ENCODE assay signal across 1 cellular context in genomic region chr1:53238197-53239155, GRCh38.
A peak's percentile ranks its signal among the peaks of the same experiment; 100 is the strongest.
TF ChIP-seq lines count a peak whose summit lies in the region.

Gene MAGOH (minus strand): TSS chr1:53238518. CDS start chr1:53238448, 70 bp downstream.

TF ChIP-seq in HepG2, 621 proteins besides CTCF, POLR2A, EP300 and RAD21 (continued from another document and continues in another):
- TF ChIP-seq ZNF446 (CRISPR knock-in tag; IDR thresholded peaks at IDR 0.05) (no peak), ZNF788 (CRISPR knock-in tag; IDR thresholded peaks at IDR 0.05; ENCODE audit: borderline replicate concordance) (peak; percentile 82; the same call in 1 of the 2 replicates), ZNF652 (CRISPR knock-in tag; IDR thresholded peaks at IDR 0.05; ENCODE audit: borderline replicate concordance, low read depth) (0 out of 2 replicates have a peak, but pooled peaks have one; percentile 13), KLF15 (CRISPR knock-in tag; IDR thresholded peaks at IDR 0.05; ENCODE audit: borderline replicate concordance) (no peak), CBX2 (IDR thresholded peaks at IDR 0.05; ENCODE audit: low read depth, low read length) (no peak), CBX2 (CRISPR knock-in tag; IDR thresholded peaks at IDR 0.05; ENCODE audit: low read depth) (no peak), ZNF350 (CRISPR knock-in tag; IDR thresholded peaks at IDR 0.05; ENCODE audit: borderline replicate concordance, low read depth) (peak; percentile 89), NFIB (CRISPR knock-in tag; IDR thresholded peaks at IDR 0.05; ENCODE audit: borderline replicate concordance) (no peak), ZNF570 (CRISPR knock-in tag; IDR thresholded peaks at IDR 0.05; ENCODE audit: borderline replicate concordance) (no peak), ZNF615 (CRISPR knock-in tag; IDR thresholded peaks at IDR 0.05; ENCODE audit: borderline replicate concordance) (peak; percentile 84; the same call in 1 of the 2 replicates), SATB2 (CRISPR knock-in tag; IDR thresholded peaks at IDR 0.05) (no peak), E2F1 (CRISPR knock-in tag; IDR thresholded peaks at IDR 0.05) (peak; percentile 69), ZSCAN29 (CRISPR knock-in tag; conservative IDR thresholded peaks at IDR 0.05) (peak; percentile 81), SMC3 (IDR thresholded peaks at IDR 0.05; ENCODE audit: low read length) (no peak), HOXA3 (CRISPR knock-in tag; IDR thresholded peaks at IDR 0.05) (peak; percentile 99), ZNF781 (CRISPR knock-in tag; IDR thresholded peaks at IDR 0.05; ENCODE audit: borderline replicate concordance, not compliant biosample characterization) (no peak), ZNF770 (CRISPR knock-in tag; IDR thresholded peaks at IDR 0.05) (no peak), AHDC1 (CRISPR knock-in tag; IDR thresholded peaks at IDR 0.05; ENCODE audit: borderline replicate concordance) (no peak), ZNF773 (CRISPR knock-in tag; IDR thresholded peaks at IDR 0.05; ENCODE audit: borderline replicate concordance) (no peak), SNAI1 (CRISPR knock-in tag; IDR thresholded peaks at IDR 0.05; ENCODE audit: borderline replicate concordance) (no peak), SRSF9 (IDR thresholded peaks at IDR 0.05; ENCODE audit: borderline replicate concordance, insufficient read depth, low read depth, low read length, poor library complexity, severe bottlenecking) (no peak), GATAD1 (CRISPR knock-in tag; IDR thresholded peaks at IDR 0.05) (peak; percentile 100), ETV6 (CRISPR knock-in tag; conservative IDR thresholded peaks at IDR 0.05) (peak; percentile 63; the same call in 1 of the 2 replicates), ASH2L (IDR thresholded peaks at IDR 0.05; ENCODE audit: insufficient read length, low read depth, low read length) (peak; percentile 93), ZNF143 (CRISPR knock-in tag; IDR thresholded peaks at IDR 0.05) (peak; percentile 48), ZNF674 (CRISPR knock-in tag; IDR thresholded peaks at IDR 0.05; ENCODE audit: low read depth) (no peak), MTF1 (CRISPR knock-in tag; IDR thresholded peaks at IDR 0.05) (no peak; the same call in 1 of the 2 replicates), SMAD3 (CRISPR knock-in tag; IDR thresholded peaks at IDR 0.05) (no peak), TRIM24 (CRISPR knock-in tag; IDR thresholded peaks at IDR 0.05) (no peak), MIXL1 (CRISPR knock-in tag; IDR thresholded peaks at IDR 0.05) (peak; percentile 54; the same call in 1 of the 2 replicates), BRD4 (CRISPR knock-in tag; IDR thresholded peaks at IDR 0.05) (peak; percentile 67; the same call in 1 of the 2 replicates), ZNF530 (CRISPR knock-in tag; IDR thresholded peaks at IDR 0.05; ENCODE audit: low read depth) (0 out of 2 replicates have a peak, but pooled peaks have one; percentile 26), ZNF784 (CRISPR knock-in tag; IDR thresholded peaks at IDR 0.05; ENCODE audit: borderline replicate concordance) (no peak), KDM6A (CRISPR knock-in tag; IDR thresholded peaks at IDR 0.05; ENCODE audit: low read depth) (no peak), ARNTL (CRISPR knock-in tag; IDR thresholded peaks at IDR 0.05) (peak; percentile 50; the same call in 1 of the 2 replicates), KDM5A (IDR thresholded peaks at IDR 0.05; ENCODE audit: borderline replicate concordance, low read length) (peak; percentile 99), MXD3 (CRISPR knock-in tag; IDR thresholded peaks at IDR 0.05) (peak; percentile 80; the same call in 1 of the 2 replicates), CREB1 (IDR thresholded peaks at IDR 0.05) (peak; percentile 99), CREB1 (CRISPR knock-in tag; IDR thresholded peaks at IDR 0.05) (peak; percentile 100)
- TF ChIP-seq, protein P1, sequence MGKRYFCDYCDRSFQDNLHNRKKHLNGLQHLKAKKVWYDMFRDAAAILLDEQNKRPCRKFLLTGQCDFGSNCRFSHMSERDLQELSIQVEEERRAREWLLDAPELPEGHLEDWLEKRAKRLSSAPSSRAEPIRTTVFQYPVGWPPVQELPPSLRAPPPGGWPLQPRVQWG (CRISPR knock-in tag; IDR thresholded peaks at IDR 0.05; ENCODE audit: borderline replicate concordance, low read depth) = no peak
- TF ChIP-seq, protein P2, sequence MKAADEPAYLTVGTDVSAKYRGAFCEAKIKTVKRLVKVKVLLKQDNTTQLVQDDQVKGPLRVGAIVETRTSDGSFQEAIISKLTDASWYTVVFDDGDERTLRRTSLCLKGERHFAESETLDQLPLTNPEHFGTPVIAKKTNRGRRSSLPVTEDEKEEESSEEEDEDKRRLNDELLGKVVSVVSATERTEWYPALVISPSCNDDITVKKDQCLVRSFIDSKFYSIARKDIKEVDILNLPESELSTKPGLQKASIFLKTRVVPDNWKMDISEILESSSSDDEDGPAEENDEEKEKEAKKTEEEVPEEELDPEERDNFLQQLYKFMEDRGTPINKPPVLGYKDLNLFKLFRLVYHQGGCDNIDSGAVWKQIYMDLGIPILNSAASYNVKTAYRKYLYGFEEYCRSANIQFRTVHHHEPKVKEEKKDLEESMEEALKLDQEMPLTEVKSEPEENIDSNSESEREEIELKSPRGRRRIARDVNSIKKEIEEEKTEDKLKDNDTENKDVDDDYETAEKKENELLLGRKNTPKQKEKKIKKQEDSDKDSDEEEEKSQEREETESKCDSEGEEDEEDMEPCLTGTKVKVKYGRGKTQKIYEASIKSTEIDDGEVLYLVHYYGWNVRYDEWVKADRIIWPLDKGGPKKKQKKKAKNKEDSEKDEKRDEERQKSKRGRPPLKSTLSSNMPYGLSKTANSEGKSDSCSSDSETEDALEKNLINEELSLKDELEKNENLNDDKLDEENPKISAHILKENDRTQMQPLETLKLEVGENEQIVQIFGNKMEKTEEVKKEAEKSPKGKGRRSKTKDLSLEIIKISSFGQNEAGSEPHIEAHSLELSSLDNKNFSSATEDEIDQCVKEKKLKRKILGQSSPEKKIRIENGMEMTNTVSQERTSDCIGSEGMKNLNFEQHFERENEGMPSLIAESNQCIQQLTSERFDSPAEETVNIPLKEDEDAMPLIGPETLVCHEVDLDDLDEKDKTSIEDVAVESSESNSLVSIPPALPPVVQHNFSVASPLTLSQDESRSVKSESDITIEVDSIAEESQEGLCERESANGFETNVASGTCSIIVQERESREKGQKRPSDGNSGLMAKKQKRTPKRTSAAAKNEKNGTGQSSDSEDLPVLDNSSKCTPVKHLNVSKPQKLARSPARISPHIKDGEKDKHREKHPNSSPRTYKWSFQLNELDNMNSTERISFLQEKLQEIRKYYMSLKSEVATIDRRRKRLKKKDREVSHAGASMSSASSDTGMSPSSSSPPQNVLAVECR (CRISPR knock-in tag; IDR thresholded peaks at IDR 0.05; ENCODE audit: borderline replicate concordance) = peak; percentile 97
- TF ChIP-seq, protein P3, sequence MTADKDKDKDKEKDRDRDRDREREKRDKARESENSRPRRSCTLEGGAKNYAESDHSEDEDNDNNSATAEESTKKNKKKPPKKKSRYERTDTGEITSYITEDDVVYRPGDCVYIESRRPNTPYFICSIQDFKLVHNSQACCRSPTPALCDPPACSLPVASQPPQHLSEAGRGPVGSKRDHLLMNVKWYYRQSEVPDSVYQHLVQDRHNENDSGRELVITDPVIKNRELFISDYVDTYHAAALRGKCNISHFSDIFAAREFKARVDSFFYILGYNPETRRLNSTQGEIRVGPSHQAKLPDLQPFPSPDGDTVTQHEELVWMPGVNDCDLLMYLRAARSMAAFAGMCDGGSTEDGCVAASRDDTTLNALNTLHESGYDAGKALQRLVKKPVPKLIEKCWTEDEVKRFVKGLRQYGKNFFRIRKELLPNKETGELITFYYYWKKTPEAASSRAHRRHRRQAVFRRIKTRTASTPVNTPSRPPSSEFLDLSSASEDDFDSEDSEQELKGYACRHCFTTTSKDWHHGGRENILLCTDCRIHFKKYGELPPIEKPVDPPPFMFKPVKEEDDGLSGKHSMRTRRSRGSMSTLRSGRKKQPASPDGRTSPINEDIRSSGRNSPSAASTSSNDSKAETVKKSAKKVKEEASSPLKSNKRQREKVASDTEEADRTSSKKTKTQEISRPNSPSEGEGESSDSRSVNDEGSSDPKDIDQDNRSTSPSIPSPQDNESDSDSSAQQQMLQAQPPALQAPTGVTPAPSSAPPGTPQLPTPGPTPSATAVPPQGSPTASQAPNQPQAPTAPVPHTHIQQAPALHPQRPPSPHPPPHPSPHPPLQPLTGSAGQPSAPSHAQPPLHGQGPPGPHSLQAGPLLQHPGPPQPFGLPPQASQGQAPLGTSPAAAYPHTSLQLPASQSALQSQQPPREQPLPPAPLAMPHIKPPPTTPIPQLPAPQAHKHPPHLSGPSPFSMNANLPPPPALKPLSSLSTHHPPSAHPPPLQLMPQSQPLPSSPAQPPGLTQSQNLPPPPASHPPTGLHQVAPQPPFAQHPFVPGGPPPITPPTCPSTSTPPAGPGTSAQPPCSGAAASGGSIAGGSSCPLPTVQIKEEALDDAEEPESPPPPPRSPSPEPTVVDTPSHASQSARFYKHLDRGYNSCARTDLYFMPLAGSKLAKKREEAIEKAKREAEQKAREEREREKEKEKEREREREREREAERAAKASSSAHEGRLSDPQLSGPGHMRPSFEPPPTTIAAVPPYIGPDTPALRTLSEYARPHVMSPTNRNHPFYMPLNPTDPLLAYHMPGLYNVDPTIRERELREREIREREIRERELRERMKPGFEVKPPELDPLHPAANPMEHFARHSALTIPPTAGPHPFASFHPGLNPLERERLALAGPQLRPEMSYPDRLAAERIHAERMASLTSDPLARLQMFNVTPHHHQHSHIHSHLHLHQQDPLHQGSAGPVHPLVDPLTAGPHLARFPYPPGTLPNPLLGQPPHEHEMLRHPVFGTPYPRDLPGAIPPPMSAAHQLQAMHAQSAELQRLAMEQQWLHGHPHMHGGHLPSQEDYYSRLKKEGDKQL (CRISPR knock-in tag; IDR thresholded peaks at IDR 0.05; ENCODE audit: low read depth) = no peak
